8 cellular contexts compared by ENCODE assay signal in genomic region chr17:75271233-75271954, GRCh38. TPM values are rescaled to one million over a fixed set of nuclear protein-coding genes. Genes with fewer than 3 reads are reported as not detected.
A peak's percentile ranks its signal among the peaks of the same experiment; 100 is the strongest.
DNase-seq lines count a peak whose midpoint lies in the region; ATAC-seq and TF ChIP-seq lines count a peak whose summit lies in the region.

No MANE protein-coding gene starts in this region.

- ATAC-seq in HG02763 (IDR thresholded peaks at IDR 0.05; ENCODE audit: unreplicated experiment): peak; percentile 74
- peak; percentile 31 for ATAC-seq in WTC11

- H3K27ac Mint-ChIP-seq in WTC11: no peak overlapping the region

- CTCF ChIA-PET in WTC11 (lab: Charles Lee): interaction anchor here (0.5 to 8.7 kb wide), 106 partner anchors 8 to 1239 kb away, joined by 3 to 155 read pairs (median 4); partner anchors contain the start of genes ARMC7, ATP5PD, CDR2L and GALK1

- DNase-seq in DMS53 (lab: John Stamatoyannopoulos, UW) (peak; percentile 93), DMS53 treated with DMSO at 0.1 percent for 48 hours (lab: John Stamatoyannopoulos, UW; ENCODE audit: unreplicated experiment) (no peak), NCI-H146 treated with DMSO at 0.1 percent for 48 hours (lab: John Stamatoyannopoulos, UW; ENCODE audit: unreplicated experiment) (peak; percentile 41), WTC11 (ENCODE audit: low spot score) (peak; percentile 78), kidney tubule cell (ENCODE audit: low spot score) (peak; percentile 83)
- peak; percentile 90 for DNase-seq in central memory CD4-positive, alpha-beta T cell
- DNase-seq in stimulated activated CD4-positive, alpha-beta T cell treated with anti-CD3 and anti-CD28 coated beads, Interleukin-1b, Interleukin-23, amount 100 ng/mL, for 4 hours (ENCODE audit: low read depth in 2 of 2): peak; percentile 87 to 89

- H3K4me3 Mint-ChIP-seq in WTC11: peak overlapping the region; percentile 79

- peaks cover 19% of the 10 kb centered on the region for H3K4me1 Mint-ChIP-seq in WTC11

- peak; percentile 83 for TF ChIP-seq CTCF in WTC11 (IDR thresholded peaks at IDR 0.05)

- no peaks in the 10 kb centered on the region for H3K27me3 Mint-ChIP-seq in WTC11 (ENCODE audit: low read depth)

- no peaks in the 10 kb centered on the region for H3K9me3 Mint-ChIP-seq in WTC11

- peaks cover 20% of the 10 kb centered on the region for H3K36me3 Mint-ChIP-seq in WTC11

- POLR2A ChIA-PET in WTC11 (lab: Charles Lee): interaction anchor here (0.6 to 3.1 kb wide), 6 partner anchors 10 to 135 kb away, joined by 3 to 24 read pairs (median 4); partner anchors contain the start of genes GGA3, MRPS7 and SLC25A19

TF ChIP-seq in WTC11, 78 proteins besides CTCF, POLR2A, EP300 and RAD21:
- peak; percentile 81; the same call in 1 of the 2 replicates for TF ChIP-seq MAX (CRISPR knock-in tag; IDR thresholded peaks at IDR 0.05)
- peak; percentile 91 for TF ChIP-seq CREM (CRISPR knock-in tag; IDR thresholded peaks at IDR 0.05)
- peak; percentile 73; the same call in 1 of the 2 replicates for TF ChIP-seq TEAD1 (CRISPR knock-in tag; IDR thresholded peaks at IDR 0.05)
- peak; percentile 26; the same call in 1 of the 2 replicates for TF ChIP-seq USF2 (CRISPR knock-in tag; IDR thresholded peaks at IDR 0.05)
- 0 out of 2 replicates have a peak, but pooled peaks have one; percentile 18 for TF ChIP-seq TEAD4 (CRISPR knock-in tag; IDR thresholded peaks at IDR 0.05)
- TF ChIP-seq FOXP4 (CRISPR knock-in tag; IDR thresholded peaks at IDR 0.05): peak; percentile 58; the same call in 1 of the 2 replicates
- TF ChIP-seq IRF2 (CRISPR knock-in tag; IDR thresholded peaks at IDR 0.05; ENCODE audit: borderline replicate concordance, low read depth): 0 out of 2 replicates have a peak, but pooled peaks have one; percentile 15
- TF ChIP-seq, protein P1, sequence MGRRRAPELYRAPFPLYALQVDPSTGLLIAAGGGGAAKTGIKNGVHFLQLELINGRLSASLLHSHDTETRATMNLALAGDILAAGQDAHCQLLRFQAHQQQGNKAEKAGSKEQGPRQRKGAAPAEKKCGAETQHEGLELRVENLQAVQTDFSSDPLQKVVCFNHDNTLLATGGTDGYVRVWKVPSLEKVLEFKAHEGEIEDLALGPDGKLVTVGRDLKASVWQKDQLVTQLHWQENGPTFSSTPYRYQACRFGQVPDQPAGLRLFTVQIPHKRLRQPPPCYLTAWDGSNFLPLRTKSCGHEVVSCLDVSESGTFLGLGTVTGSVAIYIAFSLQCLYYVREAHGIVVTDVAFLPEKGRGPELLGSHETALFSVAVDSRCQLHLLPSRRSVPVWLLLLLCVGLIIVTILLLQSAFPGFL (CRISPR knock-in tag; IDR thresholded peaks at IDR 0.05; ENCODE audit: borderline replicate concordance): peak; percentile 22; the same call in 1 of the 2 replicates
- peak; percentile 87; the same call in 1 of the 2 replicates for TF ChIP-seq RELA (CRISPR knock-in tag; IDR thresholded peaks at IDR 0.05; ENCODE audit: borderline replicate concordance)
- TF ChIP-seq, protein P2, sequence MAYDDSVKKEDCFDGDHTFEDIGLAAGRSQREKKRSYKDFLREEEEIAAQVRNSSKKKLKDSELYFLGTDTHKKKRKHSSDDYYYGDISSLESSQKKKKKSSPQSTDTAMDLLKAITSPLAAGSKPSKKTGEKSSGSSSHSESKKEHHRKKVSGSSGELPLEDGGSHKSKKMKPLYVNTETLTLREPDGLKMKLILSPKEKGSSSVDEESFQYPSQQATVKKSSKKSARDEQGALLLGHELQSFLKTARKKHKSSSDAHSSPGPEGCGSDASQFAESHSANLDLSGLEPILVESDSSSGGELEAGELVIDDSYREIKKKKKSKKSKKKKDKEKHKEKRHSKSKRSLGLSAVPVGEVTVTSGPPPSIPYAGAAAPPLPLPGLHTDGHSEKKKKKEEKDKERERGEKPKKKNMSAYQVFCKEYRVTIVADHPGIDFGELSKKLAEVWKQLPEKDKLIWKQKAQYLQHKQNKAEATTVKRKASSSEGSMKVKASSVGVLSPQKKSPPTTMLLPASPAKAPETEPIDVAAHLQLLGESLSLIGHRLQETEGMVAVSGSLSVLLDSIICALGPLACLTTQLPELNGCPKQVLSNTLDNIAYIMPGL (CRISPR knock-in tag; IDR thresholded peaks at IDR 0.05): peak; percentile 35
- TF ChIP-seq JAZF1 (CRISPR knock-in tag; IDR thresholded peaks at IDR 0.05): no peak
- TF ChIP-seq SP1 (CRISPR knock-in tag; conservative IDR thresholded peaks at IDR 0.05): peak; percentile 75
- no peak for TF ChIP-seq AR (CRISPR knock-in tag; IDR thresholded peaks at IDR 0.05)
- peak; percentile 73; the same call in 1 of the 2 replicates for TF ChIP-seq ESRRA (CRISPR knock-in tag; IDR thresholded peaks at IDR 0.05; ENCODE audit: borderline replicate concordance)
- no peak for TF ChIP-seq ATF3 (CRISPR knock-in tag; conservative IDR thresholded peaks at IDR 0.05)
- 0 out of 2 replicates have a peak, but pooled peaks have one; percentile 42 for TF ChIP-seq ZBTB21 (CRISPR knock-in tag; IDR thresholded peaks at IDR 0.05; ENCODE audit: borderline replicate concordance)
- TF ChIP-seq ZNF219 (CRISPR knock-in tag; IDR thresholded peaks at IDR 0.05; ENCODE audit: borderline replicate concordance): peak; percentile 82; the same call in 1 of the 2 replicates
- peak; percentile 56; the same call in 1 of the 2 replicates for TF ChIP-seq JUN (CRISPR knock-in tag; IDR thresholded peaks at IDR 0.05)
- no peak for TF ChIP-seq USF1 (CRISPR knock-in tag; IDR thresholded peaks at IDR 0.05)
TF ChIP-seq in WTC11: peak in this region for 15.

RNA-seq across cellular contexts. Expression of gene MIF4GD, which starts 0.4 kb away (rescaled TPM):
- total RNA-seq in WTC11 (2021): 21.6 to 29.2 TPM (median 28.5 TPM) in 3 replicates

RNA-seq across cellular contexts. Expression of gene MRPS7, which starts 9.7 kb away (rescaled TPM):
- total RNA-seq in WTC11 (2021): 85.8 to 94.7 TPM (median 87.5 TPM) in 3 replicates

RNA-seq across cellular contexts. Expression of gene GGA3, which starts 10.0 kb away (rescaled TPM):
- 54.5 to 66.9 TPM (median 62.7 TPM) in 3 replicates for total RNA-seq in WTC11 (2021)

RNA-seq across cellular contexts. Expression of gene SLC25A19, which starts 17.8 kb away (rescaled TPM):
- total RNA-seq in WTC11 (2021): 22.6 to 27.7 TPM (median 23.0 TPM) in 3 replicates
